11 cellular contexts compared by ENCODE assay signal in the genomic region with DNA sequence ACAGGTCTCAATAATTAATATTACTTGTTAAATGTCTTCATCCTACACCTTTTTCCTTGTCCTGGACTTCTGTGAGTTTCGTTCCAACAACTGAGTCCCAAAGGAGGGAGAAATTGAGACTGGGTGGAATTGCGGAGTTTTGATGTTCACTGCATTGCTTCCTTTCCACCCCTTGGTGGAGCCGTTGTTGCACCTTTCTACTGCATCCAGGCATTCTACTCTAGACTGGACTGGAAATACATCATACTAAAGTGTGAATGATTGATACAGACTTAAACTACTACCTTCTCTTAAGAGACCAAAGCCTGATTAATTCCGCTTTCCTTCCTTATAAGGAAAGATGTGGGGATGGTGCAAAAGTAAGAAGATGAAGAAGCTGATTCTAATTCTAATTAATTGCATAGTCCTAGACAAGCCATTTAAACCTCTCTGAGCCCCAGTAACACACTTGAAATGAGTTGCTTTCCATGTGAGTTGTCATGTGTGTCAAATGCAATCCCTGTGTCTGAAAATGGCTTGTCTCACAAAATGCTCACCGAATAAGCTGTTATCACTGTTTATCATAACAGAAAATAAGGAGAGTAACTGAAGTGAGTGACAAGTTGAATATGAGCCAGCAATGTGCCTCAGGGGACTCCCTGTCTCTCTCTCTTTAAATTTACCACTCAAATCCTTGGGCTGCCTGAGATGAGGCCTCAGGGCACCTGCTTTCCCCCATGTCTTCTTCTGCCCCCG.
DNase-seq lines count a peak whose midpoint lies in the region; ATAC-seq and TF ChIP-seq lines count a peak whose summit lies in the region.
"Had no signal": no experiment of that assay in that cellular context is flagged by ENCODE, and none has a peak within 500 bp of the region (broad histone marks: within the 10 kb centered on the region; RNA-seq: fewer than 3 reads in every experiment).

No MANE protein-coding gene starts in this region.

- no peak overlapping the region for H3K27ac ChIP-seq in SK-N-SH (ENCODE audit: low read depth in 2 of 2, low read length in 1 of 2)
- H3K27ac ChIP-seq in dorsolateral prefrontal cortex: no peak overlapping the region
- H3K27ac ChIP-seq in spleen: no peak overlapping the region
- H3K27ac ChIP-seq: vagina had no signal

- H3K4me1 ChIP-seq in SK-N-SH (ENCODE audit: control insufficient read depth in 1 of 2, insufficient read depth in 2 of 2, low read depth in 1 of 2, low read length in 1 of 2): peaks cover 0 to 3% of the 10 kb centered on the region in 2 experiments; a peak in 1 of 4 replicates
- no peaks in the 10 kb centered on the region for H3K4me1 ChIP-seq in spleen
- H3K4me1 ChIP-seq: vagina had no signal

- peak; percentile 87 for TF ChIP-seq RAD21 in SK-N-SH (IDR thresholded peaks at IDR 0.05; ENCODE audit: low read length)

- H4K20me1 ChIP-seq in SK-N-SH (ENCODE audit: insufficient read depth): no peaks in the 10 kb centered on the region

- no peaks in the 10 kb centered on the region for H3K4me1 Mint-ChIP-seq in activated naive CD8-positive, alpha-beta T cell treated with anti-CD3 and anti-CD28 coated beads for 36 hours
- H3K4me1 Mint-ChIP-seq: CD14-positive monocyte had no signal

- H3K9me2 ChIP-seq in SK-N-SH: no peaks in the 10 kb centered on the region

- peak; percentile 13; the same call in 1 of the 2 replicates for TF ChIP-seq CTCF in SK-N-SH (IDR thresholded peaks at IDR 0.05)
- peak in 49 of 56 donors; percentile 18 to 61 (median 40) for TF ChIP-seq CTCF in dorsolateral prefrontal cortex (IDR thresholded peaks at IDR 0.05 in 54 of 56, conservative IDR thresholded peaks at IDR 0.05 in 2 of 56; ENCODE audit: low read depth in 1 of 56, partially characterized antibody in 56 of 56)
- peak in 10 of 11 experiments; percentile 10 to 53 (median 36) for TF ChIP-seq CTCF in spleen (IDR thresholded peaks at IDR 0.05 in 8 of 11, conservative IDR thresholded peaks at IDR 0.05 in 3 of 11)

- no peaks in the 10 kb centered on the region for H3K27me3 Mint-ChIP-seq in activated naive CD8-positive, alpha-beta T cell treated with anti-CD3 and anti-CD28 coated beads for 36 hours

- no peaks in the 10 kb centered on the region for H3K27me3 ChIP-seq in SK-N-SH (ENCODE audit: insufficient read depth)
- peaks cover 0 to 10% (median 0%) of the 10 kb centered on the region in 45 donors for H3K27me3 ChIP-seq in dorsolateral prefrontal cortex
- H3K27me3 ChIP-seq in spleen (replicated peaks in 1 of 7): peaks cover 0 to 16% (median 0%) of the 10 kb centered on the region in 7 donors
- H3K27me3 ChIP-seq: vagina had no signal

- DNase-seq in SK-N-SH: peak; percentile 31
- DNase-seq in NCI-H2171 (lab: John Stamatoyannopoulos, UW): peak; percentile 13
- no peak for DNase-seq in dorsolateral prefrontal cortex
- no peak for DNase-seq in spleen
- no peak for DNase-seq in activated naive CD8-positive, alpha-beta T cell treated with anti-CD3 and anti-CD28 coated beads for 36 hours
- DNase-seq: activated CD4-positive, CD25-positive, alpha-beta regulatory T cell treated with anti-CD3 and anti-CD28 coated beads, Interleukin-2, amount 50 U/mL, for 72 hours had no signal

- CTCF ChIA-PET in SK-N-SH (lab: Yijun Ruan, JAX): interaction anchor here (0.6 to 2.6 kb wide), 26 partner anchors 8 to 1490 kb away, joined by 3 to 15 read pairs (median 4); no protein-coding TSS in a partner anchor

- H3K4me3 ChIP-seq in SK-N-SH (ENCODE audit: low read depth in 2 of 2, low read length in 1 of 2) (peak overlapping the region in 1 of 2 experiments; percentile 51; a peak in 1 of 4 replicates), dorsolateral prefrontal cortex (no peak overlapping the region), spleen (no peak overlapping the region)
- H3K4me3 ChIP-seq: vagina had no signal

- no peak for TF ChIP-seq POLR2A in spleen (IDR thresholded peaks at IDR 0.05)

- no peaks in the 10 kb centered on the region for H3K36me3 ChIP-seq in SK-N-SH (replicated peaks in 1 of 2; ENCODE audit: control insufficient read depth in 1 of 2, insufficient read depth in 2 of 2, low read length in 1 of 2)
- no peaks in the 10 kb centered on the region for H3K36me3 ChIP-seq in spleen
- H3K36me3 ChIP-seq: vagina had no signal

- WGBS in SK-N-SH (ENCODE audit: low lambda C conversion rate): 29% methylated on average over 6 of the region's 6 CpGs
- WGBS in spleen, 5 donors: 40 to 62% (median 49%) methylated on average over 6 of the region's 6 CpGs

- H3K4me2 ChIP-seq in SK-N-SH: no peak overlapping the region

- H3K9me3 ChIP-seq in SK-N-SH (no peaks in the 10 kb centered on the region), spleen (no peaks in the 10 kb centered on the region)
- H3K9me3 ChIP-seq: vagina had no signal

- no peak overlapping the region for H3K27ac Mint-ChIP-seq in activated naive CD8-positive, alpha-beta T cell treated with anti-CD3 and anti-CD28 coated beads for 36 hours
- H3K27ac Mint-ChIP-seq: CD14-positive monocyte had no signal

- no peak overlapping the region for H2AFZ ChIP-seq in SK-N-SH (ENCODE audit: low read depth)

- ATAC-seq in SK-N-SH treated with all-trans-retinoic acid at 6 μM for 48 hours (no peak), HG03432 (IDR thresholded peaks at IDR 0.05; ENCODE audit: unreplicated experiment) (no peak), HG02763 (IDR thresholded peaks at IDR 0.05; ENCODE audit: unreplicated experiment) (no peak)

- no peaks in the 10 kb centered on the region for H3K79me2 ChIP-seq in SK-N-SH (ENCODE audit: insufficient read depth)

- POLR2A ChIA-PET in SK-N-SH (lab: Yijun Ruan, JAX): no interaction called here

- H3K9ac ChIP-seq in SK-N-SH: no peak overlapping the region

- no peak for TF ChIP-seq EP300 in SK-N-SH (IDR thresholded peaks at IDR 0.05; ENCODE audit: borderline replicate concordance in 1 of 2, low read depth in 1 of 2, low read length in 1 of 2)

- H3K9me3 Mint-ChIP-seq in activated naive CD8-positive, alpha-beta T cell treated with anti-CD3 and anti-CD28 coated beads for 36 hours: no peaks in the 10 kb centered on the region

- H3K36me3 Mint-ChIP-seq in activated naive CD8-positive, alpha-beta T cell treated with anti-CD3 and anti-CD28 coated beads for 36 hours: no peaks in the 10 kb centered on the region
- H3K36me3 Mint-ChIP-seq: CD14-positive monocyte had no signal

- no peaks in the 10 kb centered on the region for H3F3A ChIP-seq in SK-N-SH (replicated peaks; ENCODE audit: insufficient read depth)

- no peak overlapping the region for H3K4me3 Mint-ChIP-seq in activated naive CD8-positive, alpha-beta T cell treated with anti-CD3 and anti-CD28 coated beads for 36 hours
- H3K4me3 Mint-ChIP-seq: CD14-positive monocyte had no signal

- intact Hi-C loops in dorsolateral prefrontal cortex (cut with DNase I): no loop called here
- intact Hi-C loops in spleen (cut with DNase I; ENCODE audit: low total_unique reads): no loop called here

TF ChIP-seq in SK-N-SH, 30 proteins besides CTCF, POLR2A, EP300 and RAD21 (continues in another document):
- TF ChIP-seq, protein P1, sequence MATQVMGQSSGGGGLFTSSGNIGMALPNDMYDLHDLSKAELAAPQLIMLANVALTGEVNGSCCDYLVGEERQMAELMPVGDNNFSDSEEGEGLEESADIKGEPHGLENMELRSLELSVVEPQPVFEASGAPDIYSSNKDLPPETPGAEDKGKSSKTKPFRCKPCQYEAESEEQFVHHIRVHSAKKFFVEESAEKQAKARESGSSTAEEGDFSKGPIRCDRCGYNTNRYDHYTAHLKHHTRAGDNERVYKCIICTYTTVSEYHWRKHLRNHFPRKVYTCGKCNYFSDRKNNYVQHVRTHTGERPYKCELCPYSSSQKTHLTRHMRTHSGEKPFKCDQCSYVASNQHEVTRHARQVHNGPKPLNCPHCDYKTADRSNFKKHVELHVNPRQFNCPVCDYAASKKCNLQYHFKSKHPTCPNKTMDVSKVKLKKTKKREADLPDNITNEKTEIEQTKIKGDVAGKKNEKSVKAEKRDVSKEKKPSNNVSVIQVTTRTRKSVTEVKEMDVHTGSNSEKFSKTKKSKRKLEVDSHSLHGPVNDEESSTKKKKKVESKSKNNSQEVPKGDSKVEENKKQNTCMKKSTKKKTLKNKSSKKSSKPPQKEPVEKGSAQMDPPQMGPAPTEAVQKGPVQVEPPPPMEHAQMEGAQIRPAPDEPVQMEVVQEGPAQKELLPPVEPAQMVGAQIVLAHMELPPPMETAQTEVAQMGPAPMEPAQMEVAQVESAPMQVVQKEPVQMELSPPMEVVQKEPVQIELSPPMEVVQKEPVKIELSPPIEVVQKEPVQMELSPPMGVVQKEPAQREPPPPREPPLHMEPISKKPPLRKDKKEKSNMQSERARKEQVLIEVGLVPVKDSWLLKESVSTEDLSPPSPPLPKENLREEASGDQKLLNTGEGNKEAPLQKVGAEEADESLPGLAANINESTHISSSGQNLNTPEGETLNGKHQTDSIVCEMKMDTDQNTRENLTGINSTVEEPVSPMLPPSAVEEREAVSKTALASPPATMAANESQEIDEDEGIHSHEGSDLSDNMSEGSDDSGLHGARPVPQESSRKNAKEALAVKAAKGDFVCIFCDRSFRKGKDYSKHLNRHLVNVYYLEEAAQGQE (IDR thresholded peaks at IDR 0.05; ENCODE audit: low read depth, low read length): no peak

TF ChIP-seq in SK-N-SH treated with all-trans-retinoic acid at 6 μM for 48 hours, 23 proteins besides CTCF, POLR2A, EP300 and RAD21 (continues in another document):
- TF ChIP-seq SNAI2 (CRISPR knock-in tag; IDR thresholded peaks at IDR 0.05): no peak
- TF ChIP-seq, protein P2, sequence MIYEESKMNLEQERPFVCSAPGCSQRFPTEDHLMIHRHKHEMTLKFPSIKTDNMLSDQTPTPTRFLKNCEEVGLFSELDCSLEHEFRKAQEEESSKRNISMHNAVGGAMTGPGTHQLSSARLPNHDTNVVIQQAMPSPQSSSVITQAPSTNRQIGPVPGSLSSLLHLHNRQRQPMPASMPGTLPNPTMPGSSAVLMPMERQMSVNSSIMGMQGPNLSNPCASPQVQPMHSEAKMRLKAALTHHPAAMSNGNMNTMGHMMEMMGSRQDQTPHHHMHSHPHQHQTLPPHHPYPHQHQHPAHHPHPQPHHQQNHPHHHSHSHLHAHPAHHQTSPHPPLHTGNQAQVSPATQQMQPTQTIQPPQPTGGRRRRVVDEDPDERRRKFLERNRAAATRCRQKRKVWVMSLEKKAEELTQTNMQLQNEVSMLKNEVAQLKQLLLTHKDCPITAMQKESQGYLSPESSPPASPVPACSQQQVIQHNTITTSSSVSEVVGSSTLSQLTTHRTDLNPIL (CRISPR knock-in tag; IDR thresholded peaks at IDR 0.05; ENCODE audit: low read depth): no peak
- TF ChIP-seq ZC3H10 (CRISPR knock-in tag; IDR thresholded peaks at IDR 0.05): no peak
- TF ChIP-seq TCF4 (CRISPR knock-in tag; IDR thresholded peaks at IDR 0.05; ENCODE audit: borderline replicate concordance): no peak

Comparison
In these comparisons a context has a peak if more than half of its experiments do, and no peak if none do; other contexts are left out.
1. DNase-seq: peak in SK-N-SH (single experiment) and NCI-H2171 (single experiment); none in dorsolateral prefrontal cortex (0 of 10), spleen (single experiment) and activated naive CD8-positive, alpha-beta T cell treated with anti-CD3 and anti-CD28 coated beads for 36 hours (single experiment).
2. Peak in every context shown above with its lines, with median percentiles within 50 percentile points of each other: CTCF ChIP-seq.